In the genomic region with DNA sequence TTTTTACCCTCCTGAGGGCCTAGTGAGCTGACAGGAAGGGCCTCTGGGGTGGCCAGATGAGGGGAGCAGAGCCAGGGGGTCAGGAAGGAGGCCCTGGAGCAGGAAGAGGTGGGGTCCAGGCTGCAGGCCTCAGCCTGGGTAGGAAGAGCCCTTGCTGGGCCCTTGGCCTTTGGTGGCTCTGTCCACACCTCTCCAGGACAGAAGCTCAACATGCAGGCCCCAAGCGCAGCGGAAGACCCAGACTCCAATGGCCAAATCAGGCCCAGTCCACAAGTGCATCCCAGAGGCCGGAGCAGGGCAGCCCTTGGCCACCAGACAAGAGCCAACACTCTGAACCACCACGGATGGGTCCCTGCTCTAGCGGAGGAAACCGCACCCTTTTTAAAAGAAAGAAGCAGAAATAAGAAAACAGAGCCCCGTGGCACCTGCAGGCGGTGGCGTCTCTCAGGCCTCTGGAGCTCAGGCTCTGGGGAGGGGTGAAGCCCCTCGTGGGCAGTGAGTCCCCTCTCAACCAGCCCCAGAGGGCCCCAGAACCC, we compare ENCODE assay signal across 19 cellular contexts. TPM values are rescaled to one million over a fixed set of nuclear protein-coding genes. Genes with fewer than 3 reads are reported as not detected.
DNase-seq lines count a peak whose midpoint lies in the region; ATAC-seq and TF ChIP-seq lines count a peak whose summit lies in the region.
"Had no signal": no experiment of that assay in that cellular context is flagged by ENCODE, and none has a peak within 500 bp of the region (broad histone marks: within the 10 kb centered on the region; RNA-seq: fewer than 3 reads in every experiment).

No MANE protein-coding gene starts in this region.

- TF ChIP-seq CTCF in VCaP (conservative IDR thresholded peaks at IDR 0.05) (no peak), gastroesophageal sphincter (IDR thresholded peaks at IDR 0.05) (no peak), mesothelial cell of epicardium (IDR thresholded peaks at IDR 0.05; ENCODE audit: unreplicated experiment) (no peak), sigmoid colon (IDR thresholded peaks at IDR 0.05) (no peak)

- H3K4me1 Mint-ChIP-seq in mesothelial cell of epicardium = peaks cover 29% of the 10 kb centered on the region
- H3K4me1 Mint-ChIP-seq: IgD-negative memory B cell had no signal

- H3K9me3 ChIP-seq in gastroesophageal sphincter (no peaks in the 10 kb centered on the region), sigmoid colon (no peaks in the 10 kb centered on the region)

- no peak for ATAC-seq in gastroesophageal sphincter

- no peaks in the 10 kb centered on the region for H3K36me3 Mint-ChIP-seq in mesothelial cell of epicardium
- H3K36me3 Mint-ChIP-seq: IgD-negative memory B cell, naive B cell had no signal

- no peaks in the 10 kb centered on the region for H3K4me1 ChIP-seq in gastroesophageal sphincter
- H3K4me1 ChIP-seq in sigmoid colon = no peaks in the 10 kb centered on the region

- H3K27me3 ChIP-seq in gastroesophageal sphincter = no peaks in the 10 kb centered on the region
- no peaks in the 10 kb centered on the region for H3K27me3 ChIP-seq in sigmoid colon

- intact Hi-C loops in sigmoid colon (cut with DNase I) = no loop called here

- H3K27ac Mint-ChIP-seq in mesothelial cell of epicardium = peak overlapping the region; percentile 74
- H3K27ac Mint-ChIP-seq: activated naive CD4-positive, alpha-beta T cell treated with anti-CD3 and anti-CD28 coated beads for 36 hours; HFFc6; naive B cell had no signal

- H3K9me3 Mint-ChIP-seq in mesothelial cell of epicardium = no peaks in the 10 kb centered on the region
- H3K9me3 Mint-ChIP-seq: IgD-negative memory B cell had no signal

- TF ChIP-seq POLR2A in gastroesophageal sphincter (IDR thresholded peaks at IDR 0.05) (no peak), sigmoid colon (IDR thresholded peaks at IDR 0.05) (no peak)

- H3K27me3 Mint-ChIP-seq in mesothelial cell of epicardium (ENCODE audit: low read depth) = no peaks in the 10 kb centered on the region

- H3K27ac ChIP-seq in VCaP (peak overlapping the region; percentile 92), gastroesophageal sphincter (peak overlapping the region in 3 of 4 donors; percentile 51 to 62 (median 60)), sigmoid colon (peak overlapping the region in 3 of 4 donors; percentile 39 to 62 (median 55))

- DNase-seq in mesothelial cell of epicardium (ENCODE audit: low spot score in 2 of 2, unreplicated experiment in 2 of 2) (no peak), sigmoid colon (no peak), NCI-H1092 treated with DMSO at 0.1 percent for 48 hours (lab: John Stamatoyannopoulos, UW) (no peak), NCI-H2227 (lab: John Stamatoyannopoulos, UW; ENCODE audit: unreplicated experiment) (no peak), SW 1271 (lab: John Stamatoyannopoulos, UW) (no peak), NCI-H446 (lab: John Stamatoyannopoulos, UW) (no peak)
- DNase-seq: activated CD8-positive, alpha-beta memory T cell treated with anti-CD3 and anti-CD28 coated beads for 24 hours; activated naive CD4-positive, alpha-beta T cell treated with anti-CD3 and anti-CD28 coated beads for 36 hours; activated T-cell treated with anti-CD3 and anti-CD28 coated beads, Interleukin-2, amount 50 U/mL, for 48 hours; cortex of kidney; HFFc6; mammary epithelial cell; naive B cell; NCI-H1694; NCI-H82 had no signal

- H3K4me3 ChIP-seq in gastroesophageal sphincter = no peak overlapping the region
- H3K4me3 ChIP-seq in sigmoid colon = no peak overlapping the region

- TF ChIP-seq EP300 in gastroesophageal sphincter (IDR thresholded peaks at IDR 0.05) (no peak), sigmoid colon (IDR thresholded peaks at IDR 0.05) (no peak)

- no peak overlapping the region for H3K4me3 Mint-ChIP-seq in mesothelial cell of epicardium
- H3K4me3 Mint-ChIP-seq: activated naive CD4-positive, alpha-beta T cell treated with anti-CD3 and anti-CD28 coated beads for 36 hours; HFFc6; IgD-negative memory B cell; naive B cell had no signal

- 100% methylated on average over 1 of the region's 10 CpGs for WGBS in gastroesophageal sphincter (ENCODE audit: low coverage in 1 of 2), 2 donors
- WGBS in sigmoid colon, 2 donors = 76 to 83% methylated on average over 10 of the region's 10 CpGs

- H3K36me3 ChIP-seq in gastroesophageal sphincter (no peaks in the 10 kb centered on the region), sigmoid colon (no peaks in the 10 kb centered on the region)

RNA-seq across cellular contexts. Expression of gene FOXL3, which starts 52.8 kb away (rescaled TPM):
- total RNA-seq in gastroesophageal sphincter = not detected
- not detected in 3 replicates for total RNA-seq in mesothelial cell of epicardium
- total RNA-seq in sigmoid colon = not detected
- polyA plus RNA-seq in sigmoid colon = not detected
- total RNA-seq: activated naive CD4-positive, alpha-beta T cell treated with anti-CD3 and anti-CD28 coated beads for 36 hours; HFFc6; mammary epithelial cell; OCI-LY7 had no signal
- polyA plus RNA-seq: IgD-negative memory B cell, mammary epithelial cell had no signal
